In genomic region chr18:26121476-26121875, GRCh38 we compare ENCODE assay signal across 1 cellular context.
TF ChIP-seq lines count a peak whose summit lies in the region.

No MANE protein-coding gene starts in this region.

TF ChIP-seq in SK-N-SH treated with all-trans-retinoic acid at 6 μM for 48 hours, 23 proteins besides CTCF, POLR2A, EP300 and RAD21 (continued from another document):
- TF ChIP-seq ARNTL (CRISPR knock-in tag; IDR thresholded peaks at IDR 0.05; ENCODE audit: borderline replicate concordance, low read depth) (no peak), ZC3H10 (CRISPR knock-in tag; IDR thresholded peaks at IDR 0.05) (no peak)
